ENCODE assay signal across 8 cellular contexts in genomic region chr4:80362578-80363181, GRCh38. TPM values are rescaled to one million over a fixed set of nuclear protein-coding genes. Genes with fewer than 3 reads are reported as not detected.
DNase-seq lines count a peak whose midpoint lies in the region; ATAC-seq and TF ChIP-seq lines count a peak whose summit lies in the region.

No MANE protein-coding gene starts in this region.

- H3K9ac ChIP-seq in SU-DHL-6 (ENCODE audit: low read length) = no peak overlapping the region

- no peak overlapping the region for H3K4me3 ChIP-seq in CD8-positive, alpha-beta T cell (ENCODE audit: low read depth, low read length)
- H3K4me3 ChIP-seq in LNCaP clone FGC (ENCODE audit: low read depth, low read length) (no peak overlapping the region), SU-DHL-6 (ENCODE audit: insufficient read depth, low read length, poor library complexity, severe bottlenecking) (no peak overlapping the region), upper lobe of left lung (no peak overlapping the region)

- POLR2A ChIA-PET in CD8-positive, alpha-beta T cell (lab: Charles Lee) = no interaction called here

- WGBS in upper lobe of left lung, 2 donors = 8 to 11% methylated on average over 4 of the region's 4 CpGs

- peak; percentile 19 to 71 (median 49) for DNase-seq in CD8-positive, alpha-beta T cell
- DNase-seq in LNCaP clone FGC (ENCODE audit: low read depth) (no peak), chondrocyte (ENCODE audit: low spot score) (no peak), memory B cell (ENCODE audit: low spot score in 2 of 2) (peak; percentile 23 to 30), upper lobe of left lung (no peak)

- H3K4me1 Mint-ChIP-seq in CD8-positive, alpha-beta T cell (ENCODE audit: low read depth) = peaks cover 15% of the 10 kb centered on the region
- no peaks in the 10 kb centered on the region for H3K4me1 Mint-ChIP-seq in chondrocyte (ENCODE audit: low read depth)
- H3K4me1 Mint-ChIP-seq in memory B cell = peaks cover 4% of the 10 kb centered on the region

- no peak overlapping the region for H3K27ac Mint-ChIP-seq in CD8-positive, alpha-beta T cell
- no peak overlapping the region for H3K27ac Mint-ChIP-seq in chondrocyte (ENCODE audit: unreplicated experiment)
- no peak overlapping the region for H3K27ac Mint-ChIP-seq in memory B cell

- CTCF ChIA-PET in CD8-positive, alpha-beta T cell (lab: Charles Lee) = interaction anchor here (0.6 to 2.7 kb wide), 28 partner anchors 12 to 1412 kb away, joined by 3 to 31 read pairs (median 4); partner anchors contain the start of gene BMP3

- no peak for TF ChIP-seq EP300 in upper lobe of left lung (IDR thresholded peaks at IDR 0.05)

- no peaks in the 10 kb centered on the region for H3K9me3 Mint-ChIP-seq in CD8-positive, alpha-beta T cell
- no peaks in the 10 kb centered on the region for H3K9me3 Mint-ChIP-seq in chondrocyte (ENCODE audit: low read depth)
- H3K9me3 Mint-ChIP-seq in memory B cell = no peaks in the 10 kb centered on the region

- no peak overlapping the region for H3K27ac ChIP-seq in CD8-positive, alpha-beta T cell (ENCODE audit: low read depth, low read length)
- no peak overlapping the region for H3K27ac ChIP-seq in SU-DHL-6 (ENCODE audit: low read depth, low read length)
- H3K27ac ChIP-seq in upper lobe of left lung = no peak overlapping the region

- no peaks in the 10 kb centered on the region for H3K36me3 ChIP-seq in CD8-positive, alpha-beta T cell (ENCODE audit: insufficient read depth, low read length)
- H3K36me3 ChIP-seq in SU-DHL-6 (ENCODE audit: low read length) (no peaks in the 10 kb centered on the region), upper lobe of left lung (no peaks in the 10 kb centered on the region)

- peak overlapping the region; percentile 64 for H2AFZ ChIP-seq in SU-DHL-6 (ENCODE audit: low read depth, low read length, severe bottlenecking)

- H3F3A ChIP-seq in SU-DHL-6 (ENCODE audit: insufficient read depth) = no peaks in the 10 kb centered on the region

- ATAC-seq in CD8-positive, alpha-beta T cell = peak; percentile 50
- peak; percentile 56 for ATAC-seq in GM18858 (IDR thresholded peaks at IDR 0.05; ENCODE audit: unreplicated experiment)
- ATAC-seq in memory B cell (ENCODE audit: low read depth) = peak; percentile 66
- ATAC-seq in upper lobe of left lung (ENCODE audit: low FRiP score in 2 of 2) = no peak
- no peak for ATAC-seq in GM21367 (IDR thresholded peaks at IDR 0.05; ENCODE audit: unreplicated experiment)

- no peaks in the 10 kb centered on the region for H3K36me3 Mint-ChIP-seq in CD8-positive, alpha-beta T cell
- H3K36me3 Mint-ChIP-seq in chondrocyte (ENCODE audit: low read depth) (no peaks in the 10 kb centered on the region), memory B cell (no peaks in the 10 kb centered on the region)

- TF ChIP-seq CTCF in CD8-positive, alpha-beta T cell (IDR thresholded peaks at IDR 0.05) = peak; percentile 67
- TF ChIP-seq CTCF in LNCaP clone FGC (IDR thresholded peaks at IDR 0.05; ENCODE audit: control insufficient read depth, extremely low read depth, insufficient read depth) (peak; percentile 83), SU-DHL-6 (IDR thresholded peaks at IDR 0.05; ENCODE audit: insufficient read depth, low read length, poor library complexity, severe bottlenecking) (peak; percentile 56), chondrocyte (IDR thresholded peaks at IDR 0.05) (peak; percentile 79), upper lobe of left lung (IDR thresholded peaks at IDR 0.05) (peak in 4 of 6 experiments; percentile 24 to 35 (median 32))

- H3K27me3 Mint-ChIP-seq in CD8-positive, alpha-beta T cell (ENCODE audit: low read depth) = peaks cover 19% of the 10 kb centered on the region
- H3K27me3 Mint-ChIP-seq in chondrocyte (ENCODE audit: low read depth) (peaks cover 42% of the 10 kb centered on the region), memory B cell (peaks cover 11% of the 10 kb centered on the region)

- H3K27me3 ChIP-seq in CD8-positive, alpha-beta T cell (ENCODE audit: insufficient read depth, low read length) = no peaks in the 10 kb centered on the region
- H3K27me3 ChIP-seq in SU-DHL-6 (ENCODE audit: low read length) (no peaks in the 10 kb centered on the region), upper lobe of left lung (no peaks in the 10 kb centered on the region)

- no peaks in the 10 kb centered on the region for H4K20me1 ChIP-seq in SU-DHL-6 (ENCODE audit: low read depth, low read length)

- no peaks in the 10 kb centered on the region for H3K9me3 ChIP-seq in CD8-positive, alpha-beta T cell (ENCODE audit: low read length)
- H3K9me3 ChIP-seq in SU-DHL-6 (ENCODE audit: insufficient read depth, low read length) (no peaks in the 10 kb centered on the region), upper lobe of left lung (no peaks in the 10 kb centered on the region)

- H3K4me1 ChIP-seq in CD8-positive, alpha-beta T cell (ENCODE audit: insufficient read depth, low read length) = no peaks in the 10 kb centered on the region
- no peaks in the 10 kb centered on the region for H3K4me1 ChIP-seq in upper lobe of left lung

- no peaks in the 10 kb centered on the region for H3K9me2 ChIP-seq in SU-DHL-6 (replicated peaks; ENCODE audit: insufficient read depth, low read length)

- TF ChIP-seq POLR2A in upper lobe of left lung (IDR thresholded peaks at IDR 0.05) = no peak

- H3K4me2 ChIP-seq in SU-DHL-6 (ENCODE audit: low read depth, low read length, poor library complexity, severe bottlenecking) = peak overlapping the region; percentile 48

- H3K4me3 Mint-ChIP-seq in CD8-positive, alpha-beta T cell = no peak overlapping the region
- H3K4me3 Mint-ChIP-seq in chondrocyte (ENCODE audit: unreplicated experiment) (no peak overlapping the region), memory B cell (no peak overlapping the region)

- no peaks in the 10 kb centered on the region for H3K79me2 ChIP-seq in SU-DHL-6 (ENCODE audit: insufficient read depth, low read length)

- intact Hi-C loops in CD8-positive, alpha-beta T cell (cut with DNase I, micrococcal nuclease) = loop anchor here (1.0 to 10.0 kb wide), 7 partner anchors 412 to 1410 kb away; no protein-coding TSS in a partner anchor

RNA-seq across cellular contexts. Expression of gene CFAP299, which starts 27.1 kb away (rescaled TPM):
- not detected for total RNA-seq in CD8-positive, alpha-beta T cell
- total RNA-seq in chondrocyte (0.52 TPM in 1 of 3 replicates, not detected in the others), upper lobe of left lung (10 to 100 TPM in 1 of 6 donors, 1 to 10 TPM in 4, under 1 TPM in 1; 0.46 to 31.6 (median 3.9) TPM)

Comparison
In these comparisons a context has a peak if more than half of its experiments do, and no peak if none do; other contexts are left out.
1. ATAC-seq: peak in CD8-positive, alpha-beta T cell (single experiment), GM18858 (single experiment) and memory B cell (single experiment); none in upper lobe of left lung (0 of 2) and GM21367 (single experiment).
2. DNase-seq: peak in CD8-positive, alpha-beta T cell (7 of 7) and memory B cell (2 of 2); none in LNCaP clone FGC (single experiment), chondrocyte (single experiment) and upper lobe of left lung (0 of 2).
3. CTCF ChIP-seq: peak in every context shown above with its lines; median percentile 83 in LNCaP clone FGC; 79 in chondrocyte; 67 in CD8-positive, alpha-beta T cell; 56 in SU-DHL-6; 32 in upper lobe of left lung.